In genomic region chr21:29481081-29481480, GRCh38 we compare ENCODE assay signal across 35 cellular contexts.
"Had no signal": no experiment of that assay in that cellular context is flagged by ENCODE, and none has a peak within 500 bp of the region (broad histone marks: within the 10 kb centered on the region; RNA-seq: fewer than 3 reads in every experiment).

No MANE protein-coding gene starts in this region.

- H3K9me3 Mint-ChIP-seq: activated naive CD4-positive, alpha-beta T cell treated with anti-CD3 and anti-CD28 coated beads, Interleukin-2, amount 10 ng/mL, durations not matched to agents 7 days and 5 days; activated naive CD8-positive, alpha-beta T cell treated with anti-CD3 and anti-CD28 coated beads, Interleukin-2, amount 50 U/mL, for 24 hours; central memory CD8-positive, alpha-beta T cell had no signal

- H3K9me3 ChIP-seq: Peyer's patch had no signal

- H3K36me3 ChIP-seq: cardiac muscle cell, Peyer's patch had no signal

- DNase-seq: activated B cell treated with CpG ODN at 0.5 μM for 24 hours; activated CD4-positive, alpha-beta memory T cell treated with anti-CD3 and anti-CD28 coated beads, Interleukin-2, amount 10 ng/mL, durations not matched to agents 7 days and 5 days; activated CD4-positive, alpha-beta T cell treated with anti-CD3 and anti-CD28 coated beads for 48 hours; activated CD4-positive, CD25-positive, alpha-beta regulatory T cell treated with anti-CD3 and anti-CD28 coated beads, Interleukin-2, amount 50 U/mL, for 72 hours; activated CD8-positive, alpha-beta memory T cell treated with anti-CD3 and anti-CD28 coated beads for 24 hours; activated CD8-positive, alpha-beta memory T cell treated with anti-CD3 and anti-CD28 coated beads, Interleukin-2, amount 10 ng/mL, durations not matched to agents 7 days and 5 days; activated CD8-positive, alpha-beta memory T cell treated with anti-CD3 and anti-CD28 coated beads, Interleukin-2, amount 50 U/mL, for 48 hours; activated effector memory CD4-positive, alpha-beta T cell treated with Interleukin-2 at 50 U/mL for 16 hours; activated naive CD4-positive, alpha-beta T cell treated with anti-CD3 and anti-CD28 coated beads, Interleukin-2, amount 10 ng/mL, durations not matched to agents 7 days and 5 days; activated naive CD8-positive, alpha-beta T cell treated with anti-CD3 and anti-CD28 coated beads, Interleukin-2, amount 50 U/mL, for 24 hours; activated T-cell treated with anti-CD3 and anti-CD28 coated beads, Interleukin-2, amount 50 U/mL, for 48 hours; amniotic stem cell; aorta; NCI-H1092 treated with DMSO at 0.1 percent for 48 hours; NCI-H1417; NCI-H146; NCI-H187; NCI-H2029 treated with DMSO at 0.1 percent for 48 hours; NCI-H2107; NCI-H2171; NCI-H510A; NCI-H526; NCI-H748 treated with DMSO at 0.1 percent for 48 hours; NK-92 treated with Interleukin-12 subunit alpha and Interleukin-12 subunit beta, amount 100 ng/mL, for 24 hours; Peyer's patch; RPMI8226; SHP77 treated with DMSO at 0.1 percent for 48 hours; SW 1271; T-helper 1 cell; T-helper 2 cell; T-helper 9 cell had no signal

- H3K4me3 Mint-ChIP-seq: activated B cell treated with CpG ODN at 0.5 μM for 24 hours; activated CD4-positive, alpha-beta memory T cell treated with anti-CD3 and anti-CD28 coated beads, Interleukin-2, amount 10 ng/mL, durations not matched to agents 7 days and 5 days; activated CD8-positive, alpha-beta memory T cell treated with anti-CD3 and anti-CD28 coated beads, Interleukin-2, amount 10 ng/mL, durations not matched to agents 7 days and 5 days; activated naive CD4-positive, alpha-beta T cell treated with anti-CD3 and anti-CD28 coated beads, Interleukin-2, amount 10 ng/mL, durations not matched to agents 7 days and 5 days; activated naive CD8-positive, alpha-beta T cell; activated naive CD8-positive, alpha-beta T cell treated with anti-CD3 and anti-CD28 coated beads, Interleukin-2, amount 50 U/mL, for 24 hours; central memory CD8-positive, alpha-beta T cell had no signal

- H3K4me1 ChIP-seq: Peyer's patch had no signal

- H3K4me3 ChIP-seq: cardiac muscle cell, Peyer's patch had no signal

- H3K27me3 ChIP-seq: cardiac muscle cell, Peyer's patch had no signal

- ATAC-seq: activated CD8-positive, alpha-beta memory T cell treated with anti-CD3 and anti-CD28 coated beads, Interleukin-2, amount 10 ng/mL, durations not matched to agents 7 days and 5 days; activated naive CD8-positive, alpha-beta T cell treated with anti-CD3 and anti-CD28 coated beads, Interleukin-2, amount 50 U/mL, for 24 hours had no signal

- H3K27ac Mint-ChIP-seq: activated B cell treated with CpG ODN at 0.5 μM for 24 hours; activated CD4-positive, alpha-beta memory T cell treated with anti-CD3 and anti-CD28 coated beads, Interleukin-2, amount 10 ng/mL, durations not matched to agents 7 days and 5 days; activated CD8-positive, alpha-beta memory T cell treated with anti-CD3 and anti-CD28 coated beads, Interleukin-2, amount 10 ng/mL, durations not matched to agents 7 days and 5 days; activated naive CD4-positive, alpha-beta T cell treated with anti-CD3 and anti-CD28 coated beads, Interleukin-2, amount 10 ng/mL, durations not matched to agents 7 days and 5 days; activated naive CD8-positive, alpha-beta T cell; activated naive CD8-positive, alpha-beta T cell treated with anti-CD3 and anti-CD28 coated beads, Interleukin-2, amount 50 U/mL, for 24 hours had no signal

- H3K36me3 Mint-ChIP-seq: activated CD8-positive, alpha-beta memory T cell treated with anti-CD3 and anti-CD28 coated beads, Interleukin-2, amount 10 ng/mL, durations not matched to agents 7 days and 5 days; activated naive CD4-positive, alpha-beta T cell treated with anti-CD3 and anti-CD28 coated beads, Interleukin-2, amount 10 ng/mL, durations not matched to agents 7 days and 5 days had no signal

- H3K27me3 Mint-ChIP-seq: activated B cell treated with CpG ODN at 0.5 μM for 24 hours; activated CD8-positive, alpha-beta memory T cell treated with anti-CD3 and anti-CD28 coated beads, Interleukin-2, amount 10 ng/mL, durations not matched to agents 7 days and 5 days; activated naive CD4-positive, alpha-beta T cell treated with anti-CD3 and anti-CD28 coated beads, Interleukin-2, amount 10 ng/mL, durations not matched to agents 7 days and 5 days; activated naive CD8-positive, alpha-beta T cell; activated naive CD8-positive, alpha-beta T cell treated with anti-CD3 and anti-CD28 coated beads, Interleukin-2, amount 50 U/mL, for 24 hours; central memory CD8-positive, alpha-beta T cell had no signal

- H3K27ac ChIP-seq: cardiac muscle cell, Peyer's patch, VCaP had no signal
